ENCODE assay signal across 16 cellular contexts in genomic region chr18:36724591-36725001, GRCh38.
DNase-seq lines count a peak whose midpoint lies in the region; ATAC-seq and TF ChIP-seq lines count a peak whose summit lies in the region.
"Had no signal": no experiment of that assay in that cellular context is flagged by ENCODE, and none has a peak within 500 bp of the region (broad histone marks: within the 10 kb centered on the region; RNA-seq: fewer than 3 reads in every experiment).

No MANE protein-coding gene starts in this region.

- TF ChIP-seq POLR2A in sigmoid colon (IDR thresholded peaks at IDR 0.05): no peak

- H3K27me3 ChIP-seq in dorsolateral prefrontal cortex (no peaks in the 10 kb centered on the region), sigmoid colon (no peaks in the 10 kb centered on the region)
- H3K27me3 ChIP-seq: Peyer's patch had no signal

- TF ChIP-seq CTCF in AG10803 (conservative IDR thresholded peaks at IDR 0.05; ENCODE audit: low read length) (no peak), dorsolateral prefrontal cortex (IDR thresholded peaks at IDR 0.05 in 54 of 56, conservative IDR thresholded peaks at IDR 0.05 in 2 of 56; ENCODE audit: low read depth in 1 of 56, partially characterized antibody in 56 of 56) (no peak), sigmoid colon (IDR thresholded peaks at IDR 0.05) (no peak)

- no peaks in the 10 kb centered on the region for H3K9me3 ChIP-seq in sigmoid colon
- H3K9me3 ChIP-seq: Peyer's patch, spleen had no signal

- H3K27ac ChIP-seq in dorsolateral prefrontal cortex: peak overlapping the region in 12 of 59 donors; percentile 5 to 50 (median 30)
- H3K27ac ChIP-seq in sigmoid colon: peak overlapping the region; percentile 39 to 58 (median 54)
- H3K27ac ChIP-seq: Peyer's patch, spleen had no signal

- intact Hi-C loops in dorsolateral prefrontal cortex (cut with DNase I) (no loop called here), sigmoid colon (cut with DNase I) (no loop called here)

- DNase-seq in AG10803 (ENCODE audit: low read depth) (peak; percentile 28), dorsolateral prefrontal cortex (peak in 8 of 10 donors; percentile 42 to 75 (median 60)), inferior parietal cortex (ENCODE audit: extremely low spot score) (peak; percentile 40), sigmoid colon (no peak), ACHN (no peak)
- no peak for DNase-seq in activated CD4-positive, alpha-beta T cell treated with anti-CD3 and anti-CD28 coated beads for 4 hours
- DNase-seq: naive B cell, NCI-H1105, NCI-H510A, Peyer's patch, spleen, T-helper 1 cell, trophoblast cell had no signal

- no peak overlapping the region for H3K4me3 Mint-ChIP-seq in stimulated activated memory B cell treated with anti-CD40 and anti-IgM and Interleukin-4, amounts not matched to agents 10 μg/mL and 1 μg/mL and 100 μg/mL, for 72 hours
- H3K4me3 Mint-ChIP-seq: activated naive CD8-positive, alpha-beta T cell; naive B cell had no signal

- H3K4me1 Mint-ChIP-seq in stimulated activated memory B cell treated with anti-CD40 and anti-IgM and Interleukin-4, amounts not matched to agents 10 μg/mL and 1 μg/mL and 100 μg/mL, for 72 hours: no peaks in the 10 kb centered on the region
- H3K4me1 Mint-ChIP-seq: naive B cell had no signal

- peaks cover 0 to 25% (median 12%) of the 10 kb centered on the region in 4 donors for H3K4me1 ChIP-seq in sigmoid colon
- H3K4me1 ChIP-seq: Peyer's patch had no signal

- in situ Hi-C loops in ACHN (cut with HindIII; ENCODE audit: low pct_ligation_motif_present, low pct_unique_long_range_greater_than_20kb, low sequenced_read_pairs): no loop called here

- H3K4me3 ChIP-seq in AG10803 (ENCODE audit: low read length): peak overlapping the region; percentile 7
- peak overlapping the region in 29 of 59 donors; percentile 1 to 45 (median 20) for H3K4me3 ChIP-seq in dorsolateral prefrontal cortex
- peak overlapping the region; percentile 1 to 42 (median 33) for H3K4me3 ChIP-seq in sigmoid colon
- H3K4me3 ChIP-seq: spleen had no signal

- no peaks in the 10 kb centered on the region for H3K36me3 ChIP-seq in sigmoid colon
- H3K36me3 ChIP-seq: Peyer's patch, spleen had no signal

- H3K36me3 Mint-ChIP-seq in stimulated activated memory B cell treated with anti-CD40 and anti-IgM and Interleukin-4, amounts not matched to agents 10 μg/mL and 1 μg/mL and 100 μg/mL, for 72 hours: no peaks in the 10 kb centered on the region
- H3K36me3 Mint-ChIP-seq: activated naive CD8-positive, alpha-beta T cell; naive B cell had no signal

- TF ChIP-seq EP300 in sigmoid colon (IDR thresholded peaks at IDR 0.05): no peak

- 73 to 80% methylated on average over 8 of the region's 8 CpGs for WGBS in sigmoid colon, 2 donors

- no peak for ATAC-seq in GM18517 (IDR thresholded peaks at IDR 0.05; ENCODE audit: unreplicated experiment)
- ATAC-seq in stimulated activated memory B cell treated with anti-CD40 and anti-IgM and Interleukin-4, amounts not matched to agents 10 μg/mL and 1 μg/mL and 100 μg/mL, for 72 hours: no peak

- H3K27me3 Mint-ChIP-seq in stimulated activated memory B cell treated with anti-CD40 and anti-IgM and Interleukin-4, amounts not matched to agents 10 μg/mL and 1 μg/mL and 100 μg/mL, for 72 hours: peaks cover 31% of the 10 kb centered on the region
- H3K27me3 Mint-ChIP-seq: activated naive CD8-positive, alpha-beta T cell had no signal

- no peaks in the 10 kb centered on the region for H3K9me3 Mint-ChIP-seq in stimulated activated memory B cell treated with anti-CD40 and anti-IgM and Interleukin-4, amounts not matched to agents 10 μg/mL and 1 μg/mL and 100 μg/mL, for 72 hours
- H3K9me3 Mint-ChIP-seq: naive B cell had no signal

- no peak overlapping the region for H3K27ac Mint-ChIP-seq in stimulated activated memory B cell treated with anti-CD40 and anti-IgM and Interleukin-4, amounts not matched to agents 10 μg/mL and 1 μg/mL and 100 μg/mL, for 72 hours
- H3K27ac Mint-ChIP-seq: activated naive CD8-positive, alpha-beta T cell; naive B cell had no signal

Comparison
In these comparisons a context has a peak if more than half of its experiments do, and no peak if none do; other contexts are left out.
1. DNase-seq: peak in AG10803 (single experiment), dorsolateral prefrontal cortex (8 of 10) and inferior parietal cortex (single experiment); none in sigmoid colon (single experiment), activated CD4-positive, alpha-beta T cell treated with anti-CD3 and anti-CD28 coated beads for 4 hours (0 of 2) and ACHN (single experiment).